ENCODE assay signal across 8 cellular contexts in genomic region chr9:101158361-101158760, GRCh38.
"Had no signal": no experiment of that assay in that cellular context is flagged by ENCODE, and none has a peak within 500 bp of the region (broad histone marks: within the 10 kb centered on the region; RNA-seq: fewer than 3 reads in every experiment).

No MANE protein-coding gene starts in this region.

- DNase-seq: GM23248, GOT3, H7, HCEC 1CT, IMR-90, KBM-7 had no signal

- H3K4me3 ChIP-seq: GM23248 had no signal

- H3K9ac ChIP-seq: GM23248, KMS-11 had no signal

- H3K27ac ChIP-seq: GM23248, HL-60, KMS-11 had no signal

- H3K4me2 ChIP-seq: KMS-11 had no signal
